In genomic region chr20:23146857-23147256, GRCh38 we compare ENCODE assay signal across 17 cellular contexts.
A peak's percentile ranks its signal among the peaks of the same experiment; 100 is the strongest.
DNase-seq lines count a peak whose midpoint lies in the region; ATAC-seq and TF ChIP-seq lines count a peak whose summit lies in the region.
"Had no signal": no experiment of that assay in that cellular context is flagged by ENCODE, and none has a peak within 500 bp of the region (broad histone marks: within the 10 kb centered on the region; RNA-seq: fewer than 3 reads in every experiment).

No MANE protein-coding gene starts in this region.

- peak overlapping the region; percentile 12 to 87 (median 79); a peak in 20 of 22 replicates for H3K27ac ChIP-seq in BLaER1 treated with 17β-estradiol and CSF1 and Interleukin-3, amounts not matched to agents 10 nM and 100 nM
- H3K27ac ChIP-seq in coronary artery (peak overlapping the region; percentile 73 to 86), gastrocnemius medialis (peak overlapping the region; percentile 94 to 99 (median 94))

- H3K27me3 ChIP-seq in BLaER1 treated with 17β-estradiol and CSF1 and Interleukin-3, amounts not matched to agents 10 nM and 100 nM: no peaks in the 10 kb centered on the region
- H3K27me3 ChIP-seq in gastrocnemius medialis: no peaks in the 10 kb centered on the region

- H3K4me3 ChIP-seq in BLaER1 treated with 17β-estradiol and CSF1 and Interleukin-3, amounts not matched to agents 10 nM and 100 nM: no peak overlapping the region
- H3K4me3 ChIP-seq in coronary artery: no peak overlapping the region
- no peak overlapping the region for H3K4me3 ChIP-seq in gastrocnemius medialis

- H3K36me3 Mint-ChIP-seq in HFFc6 (ENCODE audit: low read depth): no peaks in the 10 kb centered on the region
- H3K36me3 Mint-ChIP-seq: activated naive CD4-positive, alpha-beta T cell treated with anti-CD3 and anti-CD28 coated beads, Interleukin-2, amount 50 U/mL, for 24 hours; brain had no signal

- H3K9me3 Mint-ChIP-seq in HFFc6: no peaks in the 10 kb centered on the region
- H3K9me3 Mint-ChIP-seq: activated naive CD4-positive, alpha-beta T cell treated with anti-CD3 and anti-CD28 coated beads, Interleukin-2, amount 50 U/mL, for 24 hours; nephron; T-helper 2 cell treated with Interferon-gamma antibody and Interleukin-4, amounts not matched to agents 5 μg/mL and 100 μg/mL, for 36 hours had no signal

- peak overlapping the region in 8 of 11 experiments; percentile 49 to 76 (median 72); a peak in 12 of 22 replicates for H3K9ac ChIP-seq in BLaER1 treated with 17β-estradiol and CSF1 and Interleukin-3, amounts not matched to agents 10 nM and 100 nM

- no peaks in the 10 kb centered on the region for H3K36me3 ChIP-seq in BLaER1 treated with 17β-estradiol and CSF1 and Interleukin-3, amounts not matched to agents 10 nM and 100 nM
- H3K36me3 ChIP-seq in gastrocnemius medialis: no peaks in the 10 kb centered on the region

- H3K9me3 ChIP-seq in BLaER1 treated with 17β-estradiol and CSF1 and Interleukin-3, amounts not matched to agents 10 nM and 100 nM (replicated peaks in 1 of 11): no peaks in the 10 kb centered on the region
- no peaks in the 10 kb centered on the region for H3K9me3 ChIP-seq in gastrocnemius medialis

- no peak for ATAC-seq in gastrocnemius medialis
- ATAC-seq in HG02642 (IDR thresholded peaks at IDR 0.05; ENCODE audit: poor library complexity, unreplicated experiment): no peak

- H3K4me2 ChIP-seq in BLaER1 treated with 17β-estradiol and CSF1 and Interleukin-3, amounts not matched to agents 10 nM and 100 nM: peak overlapping the region in 10 of 11 experiments; percentile 19 to 98 (median 91); a peak in 18 of 22 replicates

- intact Hi-C loops in gastrocnemius medialis (cut with DNase I; ENCODE audit: low total_unique reads): loop anchor here (5.0 kb wide), 1 partner anchor 1895 kb away; no protein-coding TSS in a partner anchor

- no peak for TF ChIP-seq POLR2A in gastrocnemius medialis (IDR thresholded peaks at IDR 0.05)

- peaks cover 95% of the 10 kb centered on the region for H3K4me1 Mint-ChIP-seq in HFFc6 (ENCODE audit: low read depth)

- no peak for DNase-seq in HFFc6
- peak; percentile 70 for DNase-seq in coronary artery (ENCODE audit: low spot score)
- no peak for DNase-seq in gastrocnemius medialis
- DNase-seq in ACHN: no peak
- DNase-seq in NCI-H446 treated with DMSO at 0.1 percent for 48 hours (lab: John Stamatoyannopoulos, UW): no peak
- DNase-seq: activated CD4-positive, CD25-positive, alpha-beta regulatory T cell; cortex of kidney; GDM1; NCI-H1694 treated with DMSO at 0.1 percent for 48 hours; NCI-H345; stimulated activated CD4-positive, alpha-beta T cell treated with anti-CD3 and anti-CD28 coated beads, Interleukin-1b, Interleukin-23, amount 100 ng/mL, for 48 hours had no signal

- no peaks in the 10 kb centered on the region for H4K20me1 ChIP-seq in BLaER1 treated with 17β-estradiol and CSF1 and Interleukin-3, amounts not matched to agents 10 nM and 100 nM

- no peak overlapping the region for H3K4me3 Mint-ChIP-seq in HFFc6
- H3K4me3 Mint-ChIP-seq: activated naive CD4-positive, alpha-beta T cell treated with anti-CD3 and anti-CD28 coated beads, Interleukin-2, amount 50 U/mL, for 24 hours; brain; nephron had no signal

- TF ChIP-seq CTCF in HFFc6 (IDR thresholded peaks at IDR 0.05) (no peak), coronary artery (IDR thresholded peaks at IDR 0.05) (no peak), gastrocnemius medialis (IDR thresholded peaks at IDR 0.05 in 4 of 5, conservative IDR thresholded peaks at IDR 0.05 in 1 of 5) (no peak)

- in situ Hi-C loops in gastrocnemius medialis (cut with MboI; ENCODE audit: low sequenced_read_pairs in 4 of 4): no loop called here
- in situ Hi-C loops in ACHN (cut with HindIII; ENCODE audit: low pct_ligation_motif_present, low pct_unique_long_range_greater_than_20kb, low sequenced_read_pairs): no loop called here

- H3K4me1 ChIP-seq in BLaER1 treated with 17β-estradiol and CSF1 and Interleukin-3, amounts not matched to agents 10 nM and 100 nM: peaks cover 40 to 100% (median 100%) of the 10 kb centered on the region in 10 experiments
- peaks cover 94 to 97% of the 10 kb centered on the region in 2 donors for H3K4me1 ChIP-seq in gastrocnemius medialis

- peak overlapping the region; percentile 98 for H3K27ac Mint-ChIP-seq in HFFc6
- H3K27ac Mint-ChIP-seq: activated naive CD4-positive, alpha-beta T cell treated with anti-CD3 and anti-CD28 coated beads, Interleukin-2, amount 50 U/mL, for 24 hours; nephron had no signal

- no peaks in the 10 kb centered on the region for H3K27me3 Mint-ChIP-seq in HFFc6 (ENCODE audit: insufficient read depth)
